ENCODE assay signal across 8 cellular contexts in the genomic region with DNA sequence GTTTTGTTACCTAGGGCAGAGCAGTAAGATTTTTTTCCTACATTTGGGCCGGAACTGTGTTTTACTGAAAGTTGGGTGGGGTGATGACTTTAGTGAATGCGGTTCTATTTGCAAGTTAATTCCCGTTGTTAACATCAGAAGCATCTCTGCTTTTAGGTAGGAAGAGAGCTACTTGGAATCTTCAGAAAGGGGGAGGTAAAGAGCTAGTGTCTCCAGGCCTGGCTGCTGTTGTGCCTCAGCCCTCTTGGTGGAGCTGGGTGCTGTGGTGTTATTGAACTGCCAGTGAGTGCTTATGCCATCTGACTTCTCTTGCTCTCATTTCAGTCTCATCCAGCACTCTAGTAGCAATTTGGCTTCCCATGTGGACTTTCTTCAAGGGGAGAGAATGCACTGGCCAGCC. TPM values are rescaled to one million over a fixed set of nuclear protein-coding genes. Genes with fewer than 3 reads are reported as not detected.
DNase-seq lines count a peak whose midpoint lies in the region; ATAC-seq and TF ChIP-seq lines count a peak whose summit lies in the region.

No MANE protein-coding gene starts in this region.

- peaks cover 79% of the 10 kb centered on the region for H3K79me2 ChIP-seq in GM23248 (ENCODE audit: insufficient read depth)

- no peak overlapping the region for H3K4me3 ChIP-seq in GM23248
- no peak overlapping the region for H3K4me3 ChIP-seq in upper lobe of left lung

- TF ChIP-seq POLR2A in upper lobe of left lung (IDR thresholded peaks at IDR 0.05) = no peak

- no peak overlapping the region for H3K9ac ChIP-seq in GM23248

- H3K9me3 ChIP-seq in GM23248 (ENCODE audit: low read depth) (no peaks in the 10 kb centered on the region), upper lobe of left lung (no peaks in the 10 kb centered on the region)

- peaks cover 8% of the 10 kb centered on the region; the same call in 1 of the 2 replicates for H3F3A ChIP-seq in GM23248 (ENCODE audit: insufficient read depth)

- H3K4me1 ChIP-seq in GM23248 (ENCODE audit: insufficient read depth) = peaks cover 11% of the 10 kb centered on the region; the same call in 1 of the 2 replicates
- peaks cover 15 to 34% (median 21%) of the 10 kb centered on the region in 4 donors for H3K4me1 ChIP-seq in upper lobe of left lung

- H2AFZ ChIP-seq in GM23248 = no peak overlapping the region

- intact Hi-C loops in head of caudate nucleus (cut with DNase I) = loop anchor here (5.0 kb wide), 1 partner anchor 111 kb away; no protein-coding TSS in a partner anchor

- H4K20me1 ChIP-seq in GM23248 (ENCODE audit: insufficient read depth) = peaks cover 5% of the 10 kb centered on the region; the same call in 1 of the 2 replicates

- ATAC-seq in upper lobe of left lung (ENCODE audit: low FRiP score in 2 of 2) = no peak

- peak; percentile 28 to 36 for DNase-seq in AML-193 (lab: John Stamatoyannopoulos, UW)
- DNase-seq in GM23248 = peak; percentile 77
- DNase-seq in UCSD-AML1 (lab: John Stamatoyannopoulos, UW; ENCODE audit: unreplicated experiment) = peak; percentile 42
- peak in 38 of 42 donors; percentile 19 to 89 (median 60) for DNase-seq in head of caudate nucleus
- no peak for DNase-seq in mucosa of gallbladder (ENCODE audit: low spot score)
- DNase-seq in activated gamma-delta T cell treated with Interleukin-2 at 50 U/mL for 16 hours = no peak
- no peak for DNase-seq in NCI-H69 (lab: John Stamatoyannopoulos, UW)
- no peak for DNase-seq in upper lobe of left lung

- TF ChIP-seq CTCF in upper lobe of left lung (IDR thresholded peaks at IDR 0.05) = no peak

- no peak overlapping the region for H3K4me2 ChIP-seq in GM23248 (ENCODE audit: unreplicated experiment)

- H3K27me3 ChIP-seq in GM23248 (replicated peaks; ENCODE audit: insufficient read depth) = no peaks in the 10 kb centered on the region
- no peaks in the 10 kb centered on the region for H3K27me3 ChIP-seq in upper lobe of left lung

- no peaks in the 10 kb centered on the region for H3K9me2 ChIP-seq in GM23248 (ENCODE audit: insufficient read depth)

- no peak for TF ChIP-seq EP300 in upper lobe of left lung (IDR thresholded peaks at IDR 0.05)

- H3K27ac ChIP-seq in GM23248 (no peak overlapping the region), upper lobe of left lung (no peak overlapping the region)

- H3K36me3 ChIP-seq in GM23248 (ENCODE audit: low read depth) (peaks cover 46% of the 10 kb centered on the region), upper lobe of left lung (peaks cover 19 to 54% (median 44%) of the 10 kb centered on the region in 4 donors)

- in situ Hi-C loops in GM23248 (cut with MboI) = loop anchor here (25.0 kb wide), 1 partner anchor 416 kb away; no protein-coding TSS in a partner anchor

- 55 to 58% methylated on average over 3 of the region's 3 CpGs for WGBS in GM23248 (ENCODE audit: low coverage in 1 of 2, low lambda C conversion rate in 2 of 2, missing lambda C conversion rate in 2 of 2), 2 experiments
- WGBS in upper lobe of left lung, 2 donors = 63 to 69% methylated on average over 3 of the region's 3 CpGs

RNA-seq across cellular contexts. Expression of a gene that starts 3.4 kb away (rescaled TPM):
- 23.7 and 26.3 TPM in 2 replicates for total RNA-seq in GM23248 (2014; rRNA removed; shearing (Covaris generic))
- polyA plus RNA-seq in GM23248 (2016; fragmentation: Nextera tagmentation; extraction: Ambion mirVana) = 20.7 and 22.3 TPM in 2 replicates
- total RNA-seq in mucosa of gallbladder (47.6 TPM), upper lobe of left lung (10 to 100 TPM; 30.1 to 63.4 (median 45.3) TPM)

RNA-seq across cellular contexts. Expression of a gene that starts 54.0 kb away (rescaled TPM):
- 13.8 and 13.9 TPM in 2 replicates for total RNA-seq in GM23248 (2014; rRNA removed; shearing (Covaris generic))
- polyA plus RNA-seq in GM23248 (2016; fragmentation: Nextera tagmentation; extraction: Ambion mirVana) = 8.4 and 9.7 TPM in 2 replicates
- total RNA-seq in mucosa of gallbladder (17.4 TPM), upper lobe of left lung (10 to 100 TPM; 14.4 to 46.1 (median 19.2) TPM)

Comparison
In these comparisons a context has a peak if more than half of its experiments do, and no peak if none do; other contexts are left out.
1. DNase-seq: peak in AML-193 (2 of 2), GM23248 (single experiment), UCSD-AML1 (single experiment) and head of caudate nucleus (38 of 42); none in mucosa of gallbladder (single experiment), activated gamma-delta T cell treated with Interleukin-2 at 50 U/mL for 16 hours (single experiment), NCI-H69 (single experiment) and upper lobe of left lung (0 of 2).